ENCODE assay signal across 8 cellular contexts in genomic region chr11:129894281-129895125, GRCh38. TPM values are rescaled to one million over a fixed set of nuclear protein-coding genes. Genes with fewer than 3 reads are reported as not detected.
A peak's percentile ranks its signal among the peaks of the same experiment; 100 is the strongest.
DNase-seq lines count a peak whose midpoint lies in the region; ATAC-seq and TF ChIP-seq lines count a peak whose summit lies in the region.

No MANE protein-coding gene starts in this region.

- H3K9ac ChIP-seq in mucosa of stomach (ENCODE audit: low read length) = peak overlapping the region; percentile 94

- no peaks in the 10 kb centered on the region for H3K27me3 ChIP-seq in mucosa of stomach (ENCODE audit: control insufficient read depth, insufficient read depth, low read length)

- TF ChIP-seq CTCF in GM13977 (IDR thresholded peaks at IDR 0.05; ENCODE audit: extremely low read depth, insufficient read depth, missing control alignments) = no peak

- in situ Hi-C loops in GM13977 (cut with MboI; ENCODE audit: low pct_unique_long_range_greater_than_20kb, low sequenced_read_pairs, unreplicated experiment) = no loop called here

- H3K4me1 ChIP-seq in mucosa of stomach (ENCODE audit: control insufficient read depth, insufficient read depth, low read length) = no peaks in the 10 kb centered on the region

- H3K4me3 Mint-ChIP-seq in effector memory CD8-positive, alpha-beta T cell = peak overlapping the region; percentile 92 to 95

- peak; percentile 30 for DNase-seq in GM13977 (ENCODE audit: low spot score)
- peak; percentile 8 for DNase-seq in RPMI7951 (ENCODE audit: low read depth)
- DNase-seq in effector memory CD8-positive, alpha-beta T cell = peak in 1 of 3 experiments; percentile 20
- no peak for DNase-seq in midbrain (lab: John Stamatoyannopoulos, UW)
- no peak for DNase-seq in NCI-H345 treated with DMSO at 0.1 percent for 48 hours (lab: John Stamatoyannopoulos, UW; ENCODE audit: unreplicated experiment)

- H3K36me3 Mint-ChIP-seq in effector memory CD8-positive, alpha-beta T cell (ENCODE audit: insufficient read depth) = peaks cover 19% of the 10 kb centered on the region

- no peaks in the 10 kb centered on the region for H3K9me3 Mint-ChIP-seq in effector memory CD8-positive, alpha-beta T cell

- peak overlapping the region; percentile 75 to 94 for H3K27ac Mint-ChIP-seq in effector memory CD8-positive, alpha-beta T cell

- peak overlapping the region; percentile 32 for H3K4me3 ChIP-seq in mucosa of stomach (ENCODE audit: low read length)

- peaks cover 15 to 34% of the 10 kb centered on the region in 2 donors for H3K4me1 Mint-ChIP-seq in effector memory CD8-positive, alpha-beta T cell (ENCODE audit: low read depth in 2 of 2)

- no peaks in the 10 kb centered on the region for H3K27me3 Mint-ChIP-seq in effector memory CD8-positive, alpha-beta T cell

- H3K9me3 ChIP-seq in mucosa of stomach (ENCODE audit: control insufficient read depth, low read length) = no peaks in the 10 kb centered on the region

- H3K36me3 ChIP-seq in mucosa of stomach (ENCODE audit: control insufficient read depth, insufficient read depth, low read length) = no peaks in the 10 kb centered on the region

- ATAC-seq in HG02759 (IDR thresholded peaks at IDR 0.05; ENCODE audit: unreplicated experiment) (peak; percentile 9), HG02973 (IDR thresholded peaks at IDR 0.05; ENCODE audit: unreplicated experiment) (no peak)
- peak; percentile 12 for ATAC-seq in effector memory CD8-positive, alpha-beta T cell (replicated peaks)

RNA-seq across cellular contexts. Expression of gene NFRKB, which starts 0.9 kb away (rescaled TPM):
- total RNA-seq in RPMI7951 (2014; rRNA removed; shearing (Covaris generic)) = 13.8 and 18.5 TPM in 2 replicates

Comparison
In these comparisons a context has a peak if more than half of its experiments do, and no peak if none do; other contexts are left out.
1. DNase-seq: peak in GM13977 (single experiment) and RPMI7951 (single experiment); none in midbrain (single experiment) and NCI-H345 treated with DMSO at 0.1 percent for 48 hours (single experiment).